In genomic region chr19:9834726-9835506, GRCh38 we compare ENCODE assay signal across 2 cellular contexts.
TF ChIP-seq lines count a peak whose summit lies in the region.

TSS of gene PIN1 (plus strand) at chr19:9835318. CDS start at chr19:9835345, 27 bp downstream.

TF ChIP-seq in IMR-90, 13 proteins besides CTCF, POLR2A, EP300 and RAD21:
- TF ChIP-seq NFE2L2 (IDR thresholded peaks at IDR 0.05; ENCODE audit: low read depth, low read length) (no peak), USF2 (IDR thresholded peaks at IDR 0.05; ENCODE audit: low read depth, low read length) (0 out of 2 replicates have a peak, but pooled peaks have one; percentile 9), CEBPB (IDR thresholded peaks at IDR 0.05; ENCODE audit: low read depth, low read length) (no peak), MXI1 (IDR thresholded peaks at IDR 0.05; ENCODE audit: borderline replicate concordance, low read depth, low read length) (peak; percentile 72; the same call in 1 of the 2 replicates), MAZ (IDR thresholded peaks at IDR 0.05; ENCODE audit: borderline replicate concordance, low read depth, low read length) (peak; percentile 26; the same call in 1 of the 2 replicates), FOS (IDR thresholded peaks at IDR 0.05; ENCODE audit: low read depth, low read length) (peak; percentile 73; the same call in 1 of the 2 replicates), RCOR1 (IDR thresholded peaks at IDR 0.05; ENCODE audit: insufficient replicate concordance, low read length) (peak; percentile 76)

TF ChIP-seq in endothelial cell of umbilical vein, 7 proteins besides CTCF, POLR2A, EP300 and RAD21:
- TF ChIP-seq MYC (IDR thresholded peaks at IDR 0.05; ENCODE audit: low read depth, low read length) (no peak), MAX (IDR thresholded peaks at IDR 0.05; ENCODE audit: insufficient read depth, insufficient read length) (peak; percentile 39), GATA2 (IDR thresholded peaks at IDR 0.05; ENCODE audit: insufficient read depth, insufficient read length, low read depth, low read length) (no peak), JUN (IDR thresholded peaks at IDR 0.05; ENCODE audit: borderline replicate concordance, insufficient read depth, insufficient read length, low read depth) (no peak), POLR2AphosphoS5 (IDR thresholded peaks at IDR 0.05; ENCODE audit: insufficient read depth, low read depth, low read length) (peak; percentile 65), EZH2 (IDR thresholded peaks at IDR 0.05; ENCODE audit: borderline replicate concordance, low read depth, low read length, severe bottlenecking) (no peak), FOS (IDR thresholded peaks at IDR 0.05; ENCODE audit: borderline replicate concordance, insufficient read depth, low read length) (no peak)
TF ChIP-seq in endothelial cell of umbilical vein: peak in this region for 2.
